Comparison of ENCODE assay signal across 8 cellular contexts in the genomic region with DNA sequence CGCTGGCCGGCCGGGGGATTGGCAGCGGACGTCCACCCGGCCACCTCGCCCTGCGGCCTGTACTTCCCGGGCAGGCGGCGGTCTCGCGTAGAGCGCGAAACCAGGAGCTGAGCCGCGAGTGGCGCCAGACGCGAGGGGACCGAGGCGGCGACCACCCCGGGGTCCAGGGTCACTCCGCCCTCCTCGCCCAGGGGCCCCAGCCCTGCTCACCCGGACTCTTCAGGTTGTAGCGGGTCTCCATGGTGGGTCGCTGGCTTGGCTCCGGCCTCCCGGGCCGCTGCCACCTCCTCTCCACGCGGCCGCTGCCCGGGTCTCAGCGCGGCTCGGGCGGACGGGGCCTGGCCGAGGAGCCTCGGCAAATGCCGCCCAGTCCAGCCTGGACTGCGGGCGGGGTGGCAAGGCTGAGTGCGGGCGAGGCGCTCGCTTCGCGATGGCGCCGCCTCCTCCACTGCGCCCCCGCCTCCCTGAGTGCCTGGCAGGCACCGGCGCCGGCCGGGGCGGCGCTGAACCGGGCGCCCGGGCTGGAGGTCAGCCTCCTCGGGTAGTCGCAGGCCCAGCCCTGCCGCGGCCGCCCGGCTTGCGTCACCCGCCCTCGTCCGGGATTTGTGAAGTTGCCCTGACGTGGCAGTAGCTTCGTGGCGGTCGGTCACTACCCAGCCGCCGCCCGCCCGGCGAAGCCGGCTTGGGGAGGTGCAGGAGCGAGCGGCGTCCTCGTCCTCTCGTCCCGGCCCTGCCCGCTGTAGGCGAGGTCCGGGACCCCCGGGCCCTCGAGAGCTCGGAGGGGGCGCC. TPM values are rescaled to one million over a fixed set of nuclear protein-coding genes. Genes with fewer than 3 reads are reported as not detected.
DNase-seq lines count a peak whose midpoint lies in the region; ATAC-seq and TF ChIP-seq lines count a peak whose summit lies in the region.

A gene with protein sequence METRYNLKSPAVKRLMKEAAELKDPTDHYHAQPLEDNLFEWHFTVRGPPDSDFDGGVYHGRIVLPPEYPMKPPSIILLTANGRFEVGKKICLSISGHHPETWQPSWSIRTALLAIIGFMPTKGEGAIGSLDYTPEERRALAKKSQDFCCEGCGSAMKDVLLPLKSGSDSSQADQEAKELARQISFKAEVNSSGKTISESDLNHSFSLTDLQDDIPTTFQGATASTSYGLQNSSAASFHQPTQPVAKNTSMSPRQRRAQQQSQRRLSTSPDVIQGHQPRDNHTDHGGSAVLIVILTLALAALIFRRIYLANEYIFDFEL (minus strand): TSS at position 394 of the 789 bp plus-strand sequence. CDS start 153 bp downstream, at position 241.

- H3K4me3 Mint-ChIP-seq in CD4-positive, alpha-beta memory T cell, result peak within 1 kb of the TSS; percentile 92 to 99 (median 98)
- peak within 1 kb of the TSS; percentile 96 for H3K4me3 Mint-ChIP-seq in activated T-helper 17 cell treated with anti-CD3 and anti-CD28 coated beads, Interleukin-2, amount 50 U/mL, for 72 hours
- H3K4me3 Mint-ChIP-seq in naive thymus-derived CD8-positive, alpha-beta T cell, result peak within 1 kb of the TSS; percentile 89 to 99 (median 96)
- peak within 1 kb of the TSS; percentile 94 to 95 for H3K4me3 Mint-ChIP-seq in stimulated activated naive B cell treated with anti-CD40 and anti-IgM and Interleukin-4, amounts not matched to agents 10 μg/mL and 1 μg/mL and 100 μg/mL, for 72 hours

- H3K27me3 Mint-ChIP-seq in CD4-positive, alpha-beta memory T cell, result no peaks in the 10 kb centered on the region
- H3K27me3 Mint-ChIP-seq in activated T-helper 17 cell treated with anti-CD3 and anti-CD28 coated beads, Interleukin-2, amount 50 U/mL, for 72 hours, result no peaks in the 10 kb centered on the region
- no peaks in the 10 kb centered on the region for H3K27me3 Mint-ChIP-seq in naive thymus-derived CD8-positive, alpha-beta T cell
- no peaks in the 10 kb centered on the region for H3K27me3 Mint-ChIP-seq in stimulated activated naive B cell treated with anti-CD40 and anti-IgM and Interleukin-4, amounts not matched to agents 10 μg/mL and 1 μg/mL and 100 μg/mL, for 72 hours

- H3K27me3 ChIP-seq in CD4-positive, alpha-beta memory T cell (ENCODE audit: insufficient read depth, low read length), result no peaks in the 10 kb centered on the region
- H3K27me3 ChIP-seq in Peyer's patch (no peaks in the 10 kb centered on the region), fibroblast of lung (ENCODE audit: control insufficient read depth, insufficient read depth, low read length) (no peaks in the 10 kb centered on the region)

- H3K36me3 ChIP-seq in CD4-positive, alpha-beta memory T cell (ENCODE audit: insufficient read depth, low read length), result no peaks in the 10 kb centered on the region
- H3K36me3 ChIP-seq in Peyer's patch (no peaks in the 10 kb centered on the region), fibroblast of lung (ENCODE audit: control insufficient read depth, insufficient read depth, low read length) (no peaks in the 10 kb centered on the region)

- peak within 1 kb of the TSS; percentile 86 to 99 (median 98) for H3K27ac Mint-ChIP-seq in CD4-positive, alpha-beta memory T cell
- peak within 1 kb of the TSS; percentile 97 for H3K27ac Mint-ChIP-seq in activated T-helper 17 cell treated with anti-CD3 and anti-CD28 coated beads, Interleukin-2, amount 50 U/mL, for 72 hours
- H3K27ac Mint-ChIP-seq in naive thymus-derived CD8-positive, alpha-beta T cell, result peak within 1 kb of the TSS; percentile 95 to 99 (median 98)
- H3K27ac Mint-ChIP-seq in stimulated activated naive B cell treated with anti-CD40 and anti-IgM and Interleukin-4, amounts not matched to agents 10 μg/mL and 1 μg/mL and 100 μg/mL, for 72 hours, result peak within 1 kb of the TSS; percentile 94

- peaks cover 0 to 6% of the 10 kb centered on the region in 2 donors for H3K36me3 Mint-ChIP-seq in CD4-positive, alpha-beta memory T cell
- H3K36me3 Mint-ChIP-seq in activated T-helper 17 cell treated with anti-CD3 and anti-CD28 coated beads, Interleukin-2, amount 50 U/mL, for 72 hours (ENCODE audit: low read depth), result peaks cover 11% of the 10 kb centered on the region
- H3K36me3 Mint-ChIP-seq in naive thymus-derived CD8-positive, alpha-beta T cell, result no peaks in the 10 kb centered on the region
- peaks cover 17 to 23% of the 10 kb centered on the region in 2 donors for H3K36me3 Mint-ChIP-seq in stimulated activated naive B cell treated with anti-CD40 and anti-IgM and Interleukin-4, amounts not matched to agents 10 μg/mL and 1 μg/mL and 100 μg/mL, for 72 hours

- peaks cover 44 to 82% (median 61%) of the 10 kb centered on the region in 4 donors for H3K4me1 Mint-ChIP-seq in CD4-positive, alpha-beta memory T cell
- peaks cover 42% of the 10 kb centered on the region for H3K4me1 Mint-ChIP-seq in activated T-helper 17 cell treated with anti-CD3 and anti-CD28 coated beads, Interleukin-2, amount 50 U/mL, for 72 hours
- peaks cover 35 to 84% (median 65%) of the 10 kb centered on the region in 4 donors for H3K4me1 Mint-ChIP-seq in naive thymus-derived CD8-positive, alpha-beta T cell
- H3K4me1 Mint-ChIP-seq in stimulated activated naive B cell treated with anti-CD40 and anti-IgM and Interleukin-4, amounts not matched to agents 10 μg/mL and 1 μg/mL and 100 μg/mL, for 72 hours, result peaks cover 44 to 75% of the 10 kb centered on the region in 2 donors

- intact Hi-C loops in CD4-positive, alpha-beta memory T cell (cut with micrococcal nuclease), result loop anchor here (2.0 to 5.0 kb wide), 4 partner anchors 70 to 390 kb away; a partner anchor contains a TSS

- TF ChIP-seq CTCF in Peyer's patch (IDR thresholded peaks at IDR 0.05) (peak in 1 of 6 experiments; percentile 17), fibroblast of lung (conservative IDR thresholded peaks at IDR 0.05 in 1 of 2, IDR thresholded peaks at IDR 0.05 in 1 of 2; ENCODE audit: low read depth in 1 of 2, low read length in 2 of 2) (no peak)

- no peaks in the 10 kb centered on the region for H3K9me3 ChIP-seq in CD4-positive, alpha-beta memory T cell (ENCODE audit: control insufficient read depth in 1 of 2, low read length in 2 of 2)
- H3K9me3 ChIP-seq in Peyer's patch (no peaks in the 10 kb centered on the region), fibroblast of lung (ENCODE audit: control insufficient read depth, insufficient read depth, low read depth, low read length) (no peaks in the 10 kb centered on the region)

- H3K27ac ChIP-seq in CD4-positive, alpha-beta memory T cell (ENCODE audit: low read depth, low read length), result peak within 1 kb of the TSS; percentile 89
- H3K27ac ChIP-seq in Peyer's patch (peak within 1 kb of the TSS; percentile 95 to 99 (median 98)), fibroblast of lung (ENCODE audit: insufficient read depth, low read length) (peak within 1 kb of the TSS; percentile 93)

- ATAC-seq in GM19372 (IDR thresholded peaks at IDR 0.05; ENCODE audit: low read depth, unreplicated experiment), result peak; percentile 44
- ATAC-seq in HG03571 (IDR thresholded peaks at IDR 0.05; ENCODE audit: unreplicated experiment), result peak; percentile 32
- peak; percentile 91 for ATAC-seq in activated T-helper 17 cell treated with anti-CD3 and anti-CD28 coated beads, Interleukin-2, amount 50 U/mL, for 72 hours (replicated peaks)
- ATAC-seq in naive thymus-derived CD8-positive, alpha-beta T cell, result peak; percentile 79 to 81
- peak; percentile 78 to 83 for ATAC-seq in stimulated activated naive B cell treated with anti-CD40 and anti-IgM and Interleukin-4, amounts not matched to agents 10 μg/mL and 1 μg/mL and 100 μg/mL, for 72 hours (replicated peaks)

- H4K20me1 ChIP-seq in fibroblast of lung (ENCODE audit: control insufficient read depth, extremely low read depth, insufficient read depth, low read length), result no peaks in the 10 kb centered on the region

- TF ChIP-seq POLR2A in Peyer's patch (IDR thresholded peaks at IDR 0.05), result peak; percentile 96

- peak within 1 kb of the TSS; percentile 98 for H3K9ac ChIP-seq in fibroblast of lung (ENCODE audit: insufficient read depth, low read length)

- H3K4me2 ChIP-seq in fibroblast of lung (ENCODE audit: extremely low read depth, insufficient read depth, low read length), result peak within 1 kb of the TSS; percentile 72

- peaks cover 46% of the 10 kb centered on the region for H3K79me2 ChIP-seq in fibroblast of lung (ENCODE audit: control insufficient read depth, insufficient read depth, low read length)

- H3K4me1 ChIP-seq in CD4-positive, alpha-beta memory T cell (ENCODE audit: insufficient read depth, low read length), result peaks cover 68% of the 10 kb centered on the region
- peaks cover 0 to 36% (median 11%) of the 10 kb centered on the region in 4 donors for H3K4me1 ChIP-seq in Peyer's patch
- H3K4me1 ChIP-seq in fibroblast of lung (ENCODE audit: control insufficient read depth, extremely low read depth, insufficient read depth, low read length), result no peaks in the 10 kb centered on the region

- peak within 1 kb of the TSS; percentile 63 for H2AFZ ChIP-seq in fibroblast of lung (ENCODE audit: low read length)

- peak; percentile 67 to 75 (median 71) for DNase-seq in CD4-positive, alpha-beta memory T cell
- DNase-seq in Peyer's patch, result peak; percentile 78 to 97 (median 97)
- peak; percentile 94 to 96 for DNase-seq in fibroblast of lung (ENCODE audit: low read depth in 2 of 2)
- peak; percentile 44 to 84 (median 66) for DNase-seq in naive thymus-derived CD8-positive, alpha-beta T cell
- peak; percentile 82 for DNase-seq in stimulated activated naive B cell treated with anti-CD40 and anti-IgM and Interleukin-4, amounts not matched to agents 10 μg/mL and 1 μg/mL and 100 μg/mL, for 72 hours

- H3K9me3 Mint-ChIP-seq in CD4-positive, alpha-beta memory T cell, result no peaks in the 10 kb centered on the region
- H3K9me3 Mint-ChIP-seq in activated T-helper 17 cell treated with anti-CD3 and anti-CD28 coated beads, Interleukin-2, amount 50 U/mL, for 72 hours, result no peaks in the 10 kb centered on the region
- no peaks in the 10 kb centered on the region for H3K9me3 Mint-ChIP-seq in naive thymus-derived CD8-positive, alpha-beta T cell
- H3K9me3 Mint-ChIP-seq in stimulated activated naive B cell treated with anti-CD40 and anti-IgM and Interleukin-4, amounts not matched to agents 10 μg/mL and 1 μg/mL and 100 μg/mL, for 72 hours, result no peaks in the 10 kb centered on the region

- peak within 1 kb of the TSS; percentile 1 to 90 for H3K4me3 ChIP-seq in CD4-positive, alpha-beta memory T cell (ENCODE audit: low read length in 2 of 2)
- peak within 1 kb of the TSS; percentile 68 to 98 (median 84) for H3K4me3 ChIP-seq in Peyer's patch
- peak within 1 kb of the TSS; percentile 72 to 88 (median 76) for H3K4me3 ChIP-seq in fibroblast of lung (replicated peaks in 1 of 4; ENCODE audit: control extremely low read depth in 1 of 4, insufficient read depth in 1 of 4, low read depth in 3 of 4, low read length in 4 of 4)

- POLR2A ChIA-PET in CD4-positive, alpha-beta memory T cell (lab: Charles Lee; ENCODE audit: partially characterized antibody), result interaction anchor here (0.8 to 11.3 kb wide), 16 partner anchors 8 to 467 kb away, joined by 3 to 157 read pairs (median 9); a partner anchor contains a TSS
- POLR2A ChIA-PET in naive thymus-derived CD8-positive, alpha-beta T cell (lab: Charles Lee), result interaction anchor here (0.5 to 5.9 kb wide), 12 partner anchors 17 to 421 kb away, joined by 3 to 50 read pairs (median 4); a partner anchor contains a TSS

- CTCF ChIA-PET in CD4-positive, alpha-beta memory T cell (lab: Charles Lee; ENCODE audit: partially characterized antibody), result interaction anchor here (1.1 to 8.9 kb wide), 5 partner anchors 9 to 54 kb away, joined by 4 to 79 read pairs (median 17); no protein-coding TSS in a partner anchor

RNA-seq across cellular contexts. Expression of the gene that starts here (rescaled TPM):
- 10 to 100 TPM; 21.9 to 22.6 TPM for total RNA-seq in CD4-positive, alpha-beta memory T cell
- 10 to 100 TPM; 34.1 to 53.8 TPM for polyA plus RNA-seq in CD4-positive, alpha-beta memory T cell
- 10 to 100 TPM; 35.0 to 57.8 (median 44.7) TPM for total RNA-seq in Peyer's patch
- total RNA-seq in activated T-helper 17 cell treated with anti-CD3 and anti-CD28 coated beads, Interleukin-2, amount 50 U/mL, for 72 hours, result 10 to 100 TPM; 18.1 to 25.4 TPM
- 22.6 and 27.6 TPM in 2 replicates for total RNA-seq in fibroblast of lung
- 45.1 and 53.6 TPM in 2 replicates for polyA plus RNA-seq in fibroblast of lung
- 30.7 and 35.1 TPM in 2 replicates for polyA plus RNA-seq in fibroblast of lung (2012)
- 7.5 and 8.2 TPM in 2 replicates for polyA minus RNA-seq in fibroblast of lung (ENCODE audit: low replicate concordance)
- total RNA-seq in naive thymus-derived CD8-positive, alpha-beta T cell, result 10 to 100 TPM; 18.8 to 19.7 TPM
- 10 to 100 TPM; 24.8 to 30.8 (median 27.5) TPM for polyA plus RNA-seq in naive thymus-derived CD8-positive, alpha-beta T cell

Comparison
In these comparisons a context has a peak if more than half of its experiments do, and no peak if none do; other contexts are left out.
1. Peak in every context shown above with its lines: DNase-seq, ATAC-seq, H3K4me3 ChIP-seq and H3K27ac ChIP-seq.
2. ATAC-seq: peak in every context shown above with its lines; median percentile 91 in activated T-helper 17 cell treated with anti-CD3 and anti-CD28 coated beads, Interleukin-2, amount 50 U/mL, for 72 hours; 80 in stimulated activated naive B cell treated with anti-CD40 and anti-IgM and Interleukin-4, amounts not matched to agents 10 μg/mL and 1 μg/mL and 100 μg/mL, for 72 hours; 80 in naive thymus-derived CD8-positive, alpha-beta T cell; 44 in GM19372; 32 in HG03571.